ENCODE assay signal across 10 cellular contexts in genomic region chr1:13754003-13754402, GRCh38. TPM values are rescaled to one million over a fixed set of nuclear protein-coding genes. Genes with fewer than 3 reads are reported as not detected.
DNase-seq lines count a peak whose midpoint lies in the region; ATAC-seq and TF ChIP-seq lines count a peak whose summit lies in the region.
"Had no signal": no experiment of that assay in that cellular context is flagged by ENCODE, and none has a peak within 500 bp of the region (broad histone marks: within the 10 kb centered on the region; RNA-seq: fewer than 3 reads in every experiment).

No MANE protein-coding gene starts in this region.

- peak overlapping the region; percentile 24 for H3K27ac ChIP-seq in naive thymus-derived CD4-positive, alpha-beta T cell (ENCODE audit: low read depth, low read length)
- H3K27ac ChIP-seq in SJCRH30, result no peak overlapping the region

- H3K4me1 Mint-ChIP-seq in naive thymus-derived CD4-positive, alpha-beta T cell, result peaks cover 44 to 94% (median 86%) of the 10 kb centered on the region in 7 donors

- H3K27ac Mint-ChIP-seq in naive thymus-derived CD4-positive, alpha-beta T cell, result peak overlapping the region in 8 of 9 donors; percentile 3 to 84 (median 38)

- H3K4me1 ChIP-seq in naive thymus-derived CD4-positive, alpha-beta T cell (ENCODE audit: control insufficient read depth in 2 of 2, insufficient read depth in 2 of 2, low read length in 2 of 2), result peaks cover 66 to 70% of the 10 kb centered on the region in 2 donors
- H3K4me1 ChIP-seq in SJCRH30, result peaks cover 30% of the 10 kb centered on the region

- ATAC-seq in GM21367 (IDR thresholded peaks at IDR 0.05; ENCODE audit: unreplicated experiment) (peak; percentile 34), HG03520 (IDR thresholded peaks at IDR 0.05; ENCODE audit: unreplicated experiment) (peak; percentile 30), SK-N-SH treated with all-trans-retinoic acid at 6 μM for 48 hours (no peak)
- no peak for ATAC-seq in naive thymus-derived CD4-positive, alpha-beta T cell

- in situ Hi-C loops in GM13977 (cut with MboI; ENCODE audit: low pct_unique_long_range_greater_than_20kb, low sequenced_read_pairs, unreplicated experiment), result no loop called here

- DNase-seq in GM13977 (ENCODE audit: low spot score) (peak; percentile 39), DMS 273 treated with DMSO at 0.1 percent for 48 hours (lab: John Stamatoyannopoulos, UW) (no peak), SJCRH30 (no peak), DMS153 treated with DMSO at 0.1 percent for 48 hours (lab: John Stamatoyannopoulos, UW; ENCODE audit: unreplicated experiment) (no peak)
- no peak for DNase-seq in naive thymus-derived CD4-positive, alpha-beta T cell
- DNase-seq: NCI-H526 treated with DMSO at 0.1 percent for 48 hours had no signal

- peaks cover 0 to 22% (median 0%) of the 10 kb centered on the region in 3 experiments for H3K36me3 ChIP-seq in naive thymus-derived CD4-positive, alpha-beta T cell (ENCODE audit: control insufficient read depth in 2 of 3, insufficient read depth in 3 of 3, low read length in 3 of 3)
- peaks cover 13% of the 10 kb centered on the region for H3K36me3 ChIP-seq in SJCRH30
- H3K36me3 ChIP-seq: vagina had no signal

- peaks cover 4 to 14% (median 10%) of the 10 kb centered on the region in 5 donors for H3K36me3 Mint-ChIP-seq in naive thymus-derived CD4-positive, alpha-beta T cell

- peaks cover 0 to 3% (median 0%) of the 10 kb centered on the region in 11 donors for H3K9me3 Mint-ChIP-seq in naive thymus-derived CD4-positive, alpha-beta T cell

- no peaks in the 10 kb centered on the region for H3K9me3 ChIP-seq in naive thymus-derived CD4-positive, alpha-beta T cell (ENCODE audit: control insufficient read depth in 2 of 3, low read length in 3 of 3)
- H3K9me3 ChIP-seq in SJCRH30 (replicated peaks), result no peaks in the 10 kb centered on the region
- H3K9me3 ChIP-seq: vagina had no signal

- POLR2A ChIA-PET in naive thymus-derived CD4-positive, alpha-beta T cell (lab: Charles Lee), result interaction anchor here (1.4 to 1.5 kb wide), 2 partner anchors 21 to 22 kb away, joined by 3 read pairs; no protein-coding TSS in a partner anchor

- TF ChIP-seq CTCF in GM13977 (IDR thresholded peaks at IDR 0.05; ENCODE audit: extremely low read depth, insufficient read depth, missing control alignments), result no peak

- H3K27me3 Mint-ChIP-seq in naive thymus-derived CD4-positive, alpha-beta T cell, result no peaks in the 10 kb centered on the region

- intact Hi-C loops in naive thymus-derived CD4-positive, alpha-beta T cell (cut with micrococcal nuclease), result no loop called here

- CTCF ChIA-PET in naive thymus-derived CD4-positive, alpha-beta T cell (lab: Charles Lee), result no interaction called here

- H3K4me3 ChIP-seq in naive thymus-derived CD4-positive, alpha-beta T cell (ENCODE audit: low read length), result no peak overlapping the region
- H3K4me3 ChIP-seq in SJCRH30, result no peak overlapping the region
- H3K4me3 ChIP-seq: vagina had no signal

- peak overlapping the region; percentile 1 to 96 (median 50) for H3K4me3 Mint-ChIP-seq in naive thymus-derived CD4-positive, alpha-beta T cell

- no peaks in the 10 kb centered on the region for H3K27me3 ChIP-seq in naive thymus-derived CD4-positive, alpha-beta T cell (ENCODE audit: control insufficient read depth in 2 of 2, insufficient read depth in 2 of 2, low read length in 2 of 2)
- no peaks in the 10 kb centered on the region for H3K27me3 ChIP-seq in SJCRH30
- H3K27me3 ChIP-seq: vagina had no signal

TF ChIP-seq in SK-N-SH treated with all-trans-retinoic acid at 6 μM for 48 hours, 23 proteins besides CTCF, POLR2A, EP300 and RAD21:
- TF ChIP-seq RARB (CRISPR knock-in tag; IDR thresholded peaks at IDR 0.05) (no peak), PATZ1 (CRISPR knock-in tag; IDR thresholded peaks at IDR 0.05; ENCODE audit: borderline replicate concordance) (no peak), ZFP30 (CRISPR knock-in tag; IDR thresholded peaks at IDR 0.05) (no peak), CSDC2 (CRISPR knock-in tag; IDR thresholded peaks at IDR 0.05) (no peak), ISL1 (CRISPR knock-in tag; IDR thresholded peaks at IDR 0.05) (no peak), ZNF70 (CRISPR knock-in tag; IDR thresholded peaks at IDR 0.05) (no peak), ARNTL (CRISPR knock-in tag; IDR thresholded peaks at IDR 0.05; ENCODE audit: borderline replicate concordance, low read depth) (no peak), BACH2 (CRISPR knock-in tag; IDR thresholded peaks at IDR 0.05; ENCODE audit: borderline replicate concordance) (no peak), PPARA (CRISPR knock-in tag; IDR thresholded peaks at IDR 0.05; ENCODE audit: borderline replicate concordance) (no peak), OSR1 (CRISPR knock-in tag; IDR thresholded peaks at IDR 0.05) (no peak), ZC3H10 (CRISPR knock-in tag; IDR thresholded peaks at IDR 0.05) (no peak), CSRNP3 (CRISPR knock-in tag; IDR thresholded peaks at IDR 0.05) (no peak), SNAI2 (CRISPR knock-in tag; IDR thresholded peaks at IDR 0.05) (no peak), CREB5 (CRISPR knock-in tag; IDR thresholded peaks at IDR 0.05; ENCODE audit: low read depth) (no peak), POU6F1 (CRISPR knock-in tag; IDR thresholded peaks at IDR 0.05; ENCODE audit: borderline replicate concordance, low read depth) (no peak), GLIS3 (CRISPR knock-in tag; IDR thresholded peaks at IDR 0.05) (no peak), ZNF565 (CRISPR knock-in tag; conservative IDR thresholded peaks at IDR 0.05; ENCODE audit: low read depth) (no peak), TCF4 (CRISPR knock-in tag; IDR thresholded peaks at IDR 0.05; ENCODE audit: borderline replicate concordance) (no peak), ZFP3 (CRISPR knock-in tag; IDR thresholded peaks at IDR 0.05) (no peak)

RNA-seq across cellular contexts. Expression of gene PRDM2, which starts 54.0 kb away (rescaled TPM):
- 100 to 1,000 TPM in 4 of 5 experiments, 10 to 100 TPM in 1; 58.3 to 142 (median 127) TPM for total RNA-seq in naive thymus-derived CD4-positive, alpha-beta T cell
- polyA plus RNA-seq in naive thymus-derived CD4-positive, alpha-beta T cell, result 10 to 100 TPM; 16.3 to 24.8 TPM
- total RNA-seq in SJCRH30 (2014; rRNA removed; shearing (Covaris generic)), result 25.2 and 28.4 TPM in 2 replicates

Comparison
In these comparisons a context has a peak if more than half of its experiments do, and no peak if none do; other contexts are left out.
1. ATAC-seq: peak in GM21367 (single experiment) and HG03520 (single experiment); none in naive thymus-derived CD4-positive, alpha-beta T cell (single experiment) and SK-N-SH treated with all-trans-retinoic acid at 6 μM for 48 hours (single experiment).